ENCODE assay signal across 10 cellular contexts in genomic region chr11:105648762-105649161, GRCh38. TPM values are rescaled to one million over a fixed set of nuclear protein-coding genes. Genes with fewer than 3 reads are reported as not detected.
"Had no signal": no experiment of that assay in that cellular context is flagged by ENCODE, and none has a peak within 500 bp of the region (broad histone marks: within the 10 kb centered on the region; RNA-seq: fewer than 3 reads in every experiment).

No MANE protein-coding gene starts in this region.

- DNase-seq: IMR-90, KBM-7, KG1 had no signal

- H3K4me2 ChIP-seq: KMS-11 had no signal

- ATAC-seq: HepG2, K562 had no signal

- H3K27ac ChIP-seq: HL-60, KMS-11 had no signal

- H3K4me3 ChIP-seq: K562 had no signal

- H3K9ac ChIP-seq: KMS-11 had no signal

RNA-seq across cellular contexts. Expression of gene GRIA4, which starts 38.9 kb away (rescaled TPM):
- total RNA-seq: HepG2, HT-29, HT1080, K562 had no signal
- polyA plus RNA-seq: HepG2, IgD-negative memory B cell, K562 had no signal
